In the genomic region with DNA sequence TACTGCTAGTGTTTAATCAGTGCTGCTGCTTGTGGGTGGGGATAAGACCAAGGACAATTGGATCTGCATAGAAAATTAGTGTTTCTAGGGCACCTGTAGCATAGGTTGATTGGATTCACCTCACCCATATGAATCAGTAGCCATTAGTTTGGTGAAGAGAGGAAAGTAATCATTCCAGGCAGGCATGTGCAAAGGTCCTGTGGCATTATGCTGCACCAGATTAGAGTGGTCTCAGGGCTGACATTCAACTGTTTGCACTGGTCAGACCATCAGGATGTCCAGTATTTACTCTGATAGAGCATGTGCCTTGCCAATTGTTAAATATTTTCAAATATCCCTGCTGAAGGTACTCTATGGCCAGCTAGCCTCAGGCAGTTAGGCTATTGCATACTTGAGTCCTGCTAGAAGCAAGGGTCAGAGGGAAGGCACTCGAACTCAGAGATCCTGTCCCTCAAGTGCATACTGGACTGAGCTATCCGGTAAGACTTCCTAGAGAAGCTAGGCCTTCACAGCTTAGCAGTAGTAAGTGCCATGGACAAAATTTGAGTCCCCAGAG, we compare ENCODE assay signal across 28 cellular contexts.
"Had no signal": no experiment of that assay in that cellular context is flagged by ENCODE, and none has a peak within 500 bp of the region (broad histone marks: within the 10 kb centered on the region; RNA-seq: fewer than 3 reads in every experiment).

No MANE protein-coding gene starts in this region.

- H3K36me3 ChIP-seq: brain microvascular endothelial cell, cardiac muscle cell, SJCRH30, WERI-Rb-1 had no signal

- H3K4me1 ChIP-seq: SJCRH30 had no signal

- H3K27me3 ChIP-seq: brain microvascular endothelial cell, cardiac muscle cell, SJCRH30 had no signal

- H3K9me3 ChIP-seq: SJCRH30 had no signal

- H3K4me3 ChIP-seq: cardiac muscle cell, SJCRH30, SK-N-MC had no signal

- ATAC-seq: activated CD8-positive, alpha-beta T cell treated with anti-CD3 and anti-CD28 coated beads for 36 hours; activated naive CD4-positive, alpha-beta T cell treated with anti-CD3 and anti-CD28 coated beads, Interleukin-2, amount 50 U/mL, for 72 hours; Panc1 had no signal

- DNase-seq: activated CD4-positive, alpha-beta T cell treated with anti-CD3 and anti-CD28 coated beads, Interleukin-2, amount 10 ng/mL, durations not matched to agents 24 days and 14 days; activated CD4-positive, alpha-beta T cell treated with anti-CD3 and anti-CD28 coated beads, Interleukin-2, amount 50 U/mL, for 4 hours; activated CD8-positive, alpha-beta T cell treated with anti-CD3 and anti-CD28 coated beads for 36 hours; activated gamma-delta T cell; activated naive CD4-positive, alpha-beta T cell treated with Interleukin-2 at 50 U/mL for 16 hours; activated T-cell treated with anti-CD3 and anti-CD28 coated beads, Interleukin-2, amount 50 U/mL, for 1 hour; amniotic stem cell; aorta; brain microvascular endothelial cell; MM.1S; MV-4-11; NCI-H146; NCI-H187; NCI-H2029 treated with DMSO at 0.1 percent for 48 hours; NCI-H2107; NCI-H2171; NCI-H510A; NCI-H526; NCI-H774; SHP77; SJCRH30; T1000; WERI-Rb-1 had no signal

- H3K4me3 Mint-ChIP-seq: activated CD4-positive, alpha-beta T cell treated with anti-CD3 and anti-CD28 coated beads, Interleukin-2, amount 10 ng/mL, durations not matched to agents 24 days and 14 days; activated CD8-positive, alpha-beta T cell treated with anti-CD3 and anti-CD28 coated beads for 36 hours had no signal

- H3K9me3 Mint-ChIP-seq: activated CD4-positive, alpha-beta T cell treated with anti-CD3 and anti-CD28 coated beads, Interleukin-2, amount 10 ng/mL, durations not matched to agents 24 days and 14 days; activated CD8-positive, alpha-beta T cell treated with anti-CD3 and anti-CD28 coated beads for 36 hours; activated naive CD4-positive, alpha-beta T cell treated with anti-CD3 and anti-CD28 coated beads, Interleukin-2, amount 50 U/mL, for 72 hours; activated T-helper 2 cell treated with anti-CD3 and anti-CD28 coated beads, Interferon-gamma antibody, Interleukin-2, Interleukin-4, amounts not matched to agents 10 μg/mL and 5 μg/mL and 100 μg/mL, durations not matched to agents 14 hours and 24 hours and 36 hours had no signal

- H3K27ac ChIP-seq: brain microvascular endothelial cell, cardiac muscle cell, SJCRH30, SK-N-MC had no signal

- H3K27ac Mint-ChIP-seq: activated CD4-positive, alpha-beta T cell treated with anti-CD3 and anti-CD28 coated beads, Interleukin-2, amount 10 ng/mL, durations not matched to agents 24 days and 14 days; activated CD8-positive, alpha-beta T cell treated with anti-CD3 and anti-CD28 coated beads for 36 hours; activated naive CD4-positive, alpha-beta T cell treated with anti-CD3 and anti-CD28 coated beads, Interleukin-2, amount 50 U/mL, for 72 hours; activated T-helper 2 cell treated with anti-CD3 and anti-CD28 coated beads, Interferon-gamma antibody, Interleukin-2, Interleukin-4, amounts not matched to agents 10 μg/mL and 5 μg/mL and 100 μg/mL, durations not matched to agents 14 hours and 24 hours and 36 hours had no signal

- H3K27me3 Mint-ChIP-seq: activated CD4-positive, alpha-beta T cell treated with anti-CD3 and anti-CD28 coated beads, Interleukin-2, amount 10 ng/mL, durations not matched to agents 24 days and 14 days; activated CD8-positive, alpha-beta T cell treated with anti-CD3 and anti-CD28 coated beads for 36 hours had no signal

- H3K4me1 Mint-ChIP-seq: activated CD4-positive, alpha-beta T cell treated with anti-CD3 and anti-CD28 coated beads, Interleukin-2, amount 10 ng/mL, durations not matched to agents 24 days and 14 days had no signal
